ENCODE assay signal across 1 cellular context in genomic region chr10:89414879-89415821, GRCh38.
A peak's percentile ranks its signal among the peaks of the same experiment; 100 is the strongest.
TF ChIP-seq lines count a peak whose summit lies in the region.

No MANE protein-coding gene starts in this region.

TF ChIP-seq in HEK293, 187 proteins besides CTCF, POLR2A, EP300 and RAD21 (continued from another document):
- TF ChIP-seq PBX3 (CRISPR knock-in tag; IDR thresholded peaks at IDR 0.05) (no peak), ZNF837 (tag by site-specific recombination; IDR thresholded peaks at IDR 0.05) (no peak), ZNF140 (tag by site-specific recombination; IDR thresholded peaks at IDR 0.05) (no peak), SCRT2 (tag by site-specific recombination; IDR thresholded peaks at IDR 0.05) (no peak), ZNF280D (tag by site-specific recombination; IDR thresholded peaks at IDR 0.05) (no peak), ZFP3 (tag by site-specific recombination; IDR thresholded peaks at IDR 0.05; ENCODE audit: low read depth) (no peak), ZNF560 (tag by site-specific recombination; IDR thresholded peaks at IDR 0.05; ENCODE audit: borderline replicate concordance) (no peak), REPIN1 (tag by site-specific recombination; IDR thresholded peaks at IDR 0.05; ENCODE audit: low read depth) (no peak), ZNF398 (tag by site-specific recombination; IDR thresholded peaks at IDR 0.05) (peak; percentile 44), ZNF600 (tag by site-specific recombination; IDR thresholded peaks at IDR 0.05) (peak; percentile 79; the same call in 1 of the 2 replicates), BCL11A (tag by site-specific recombination; IDR thresholded peaks at IDR 0.05; ENCODE audit: low read depth) (no peak), ZNF221 (tag by site-specific recombination; IDR thresholded peaks at IDR 0.05; ENCODE audit: borderline replicate concordance) (no peak), ZNF394 (tag by site-specific recombination; IDR thresholded peaks at IDR 0.05; ENCODE audit: borderline replicate concordance) (no peak), ZNF777 (tag by site-specific recombination; IDR thresholded peaks at IDR 0.05; ENCODE audit: borderline replicate concordance) (peak; percentile 97), ZNF548 (tag by site-specific recombination; IDR thresholded peaks at IDR 0.05) (no peak), ZNF169 (tag by site-specific recombination; IDR thresholded peaks at IDR 0.05) (no peak), SCRT1 (tag by site-specific recombination; IDR thresholded peaks at IDR 0.05; ENCODE audit: borderline replicate concordance) (no peak), ZBTB21 (tag by site-specific recombination; IDR thresholded peaks at IDR 0.05) (no peak), ZBTB17 (tag by site-specific recombination; IDR thresholded peaks at IDR 0.05) (no peak; the same call in 1 of the 2 replicates), ZBTB8A (tag by site-specific recombination; IDR thresholded peaks at IDR 0.05) (peak; percentile 73), ZBTB26 (tag by site-specific recombination; optimal IDR thresholded peaks at IDR 0.05) (peak; percentile 87), WT1 (tag by site-specific recombination; IDR thresholded peaks at IDR 0.05) (no peak), ZNF311 (tag by site-specific recombination; IDR thresholded peaks at IDR 0.05; ENCODE audit: borderline replicate concordance) (no peak), ZBTB7A (tag by site-specific recombination; IDR thresholded peaks at IDR 0.05; ENCODE audit: low read depth) (0 out of 2 replicates have a peak, but pooled peaks have one; percentile 11), ZNF19 (tag by site-specific recombination; IDR thresholded peaks at IDR 0.05; ENCODE audit: low read depth) (no peak), ZNF530 (tag by site-specific recombination; IDR thresholded peaks at IDR 0.05; ENCODE audit: low read depth) (no peak), ZNF214 (tag by site-specific recombination; IDR thresholded peaks at IDR 0.05; ENCODE audit: borderline replicate concordance) (no peak), TCF7L2 (IDR thresholded peaks at IDR 0.05; ENCODE audit: borderline replicate concordance, low read depth, low read length) (no peak), TRIM28 (IDR thresholded peaks at IDR 0.05; ENCODE audit: borderline replicate concordance, low read length) (no peak), ZIC2 (tag by site-specific recombination; IDR thresholded peaks at IDR 0.05) (no peak), ZEB2 (tag by site-specific recombination; IDR thresholded peaks at IDR 0.05) (peak; percentile 47), OSR2 (tag by site-specific recombination; IDR thresholded peaks at IDR 0.05) (no peak)
- TF ChIP-seq, protein P1, sequence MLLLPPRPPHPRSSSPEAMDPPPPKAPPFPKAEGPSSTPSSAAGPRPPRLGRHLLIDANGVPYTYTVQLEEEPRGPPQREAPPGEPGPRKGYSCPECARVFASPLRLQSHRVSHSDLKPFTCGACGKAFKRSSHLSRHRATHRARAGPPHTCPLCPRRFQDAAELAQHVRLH (tag by site-specific recombination; IDR thresholded peaks at IDR 0.05): no peak
- TF ChIP-seq, protein P2, sequence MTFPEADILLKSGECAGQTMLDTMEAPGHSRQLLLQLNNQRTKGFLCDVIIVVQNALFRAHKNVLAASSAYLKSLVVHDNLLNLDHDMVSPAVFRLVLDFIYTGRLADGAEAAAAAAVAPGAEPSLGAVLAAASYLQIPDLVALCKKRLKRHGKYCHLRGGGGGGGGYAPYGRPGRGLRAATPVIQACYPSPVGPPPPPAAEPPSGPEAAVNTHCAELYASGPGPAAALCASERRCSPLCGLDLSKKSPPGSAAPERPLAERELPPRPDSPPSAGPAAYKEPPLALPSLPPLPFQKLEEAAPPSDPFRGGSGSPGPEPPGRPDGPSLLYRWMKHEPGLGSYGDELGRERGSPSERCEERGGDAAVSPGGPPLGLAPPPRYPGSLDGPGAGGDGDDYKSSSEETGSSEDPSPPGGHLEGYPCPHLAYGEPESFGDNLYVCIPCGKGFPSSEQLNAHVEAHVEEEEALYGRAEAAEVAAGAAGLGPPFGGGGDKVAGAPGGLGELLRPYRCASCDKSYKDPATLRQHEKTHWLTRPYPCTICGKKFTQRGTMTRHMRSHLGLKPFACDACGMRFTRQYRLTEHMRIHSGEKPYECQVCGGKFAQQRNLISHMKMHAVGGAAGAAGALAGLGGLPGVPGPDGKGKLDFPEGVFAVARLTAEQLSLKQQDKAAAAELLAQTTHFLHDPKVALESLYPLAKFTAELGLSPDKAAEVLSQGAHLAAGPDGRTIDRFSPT (tag by site-specific recombination; IDR thresholded peaks at IDR 0.05): peak; percentile 54; the same call in 1 of the 2 replicates
